Comparison of ENCODE assay signal across 8 cellular contexts in genomic region chr17:30380106-30380420, GRCh38. TPM values are rescaled to one million over a fixed set of nuclear protein-coding genes. Genes with fewer than 3 reads are reported as not detected.
DNase-seq lines count a peak whose midpoint lies in the region; ATAC-seq and TF ChIP-seq lines count a peak whose summit lies in the region.

No MANE protein-coding gene starts in this region.

- ATAC-seq in GM21717 (IDR thresholded peaks at IDR 0.05; ENCODE audit: unreplicated experiment) (peak; percentile 40), mucosa of descending colon (no peak)

- no peak for TF ChIP-seq CTCF in BE2C (IDR thresholded peaks at IDR 0.05; ENCODE audit: low read depth, low read length)
- TF ChIP-seq CTCF in mucosa of descending colon (IDR thresholded peaks at IDR 0.05): no peak

- H3K27me3 Mint-ChIP-seq in activated CD4-positive, alpha-beta memory T cell treated with anti-CD3 and anti-CD28 coated beads, Interleukin-2, amount 10 ng/mL, durations not matched to agents 7 days and 5 days: peaks cover 8% of the 10 kb centered on the region

- H3K36me3 ChIP-seq in BE2C (no peaks in the 10 kb centered on the region), stomach smooth muscle (ENCODE audit: control insufficient read depth in 2 of 2, insufficient read depth in 2 of 2, low read length in 2 of 2) (no peaks in the 10 kb centered on the region), mucosa of descending colon (ENCODE audit: low read depth) (no peaks in the 10 kb centered on the region)

- peak overlapping the region; percentile 69 for H3K4me3 ChIP-seq in BE2C (ENCODE audit: low read depth, low read length)
- peak overlapping the region; percentile 77 to 84 for H3K4me3 ChIP-seq in stomach smooth muscle (ENCODE audit: low read length in 2 of 2)
- no peak overlapping the region for H3K4me3 ChIP-seq in mucosa of descending colon

- peaks cover 51% of the 10 kb centered on the region for H3K4me1 Mint-ChIP-seq in activated CD4-positive, alpha-beta memory T cell treated with anti-CD3 and anti-CD28 coated beads, Interleukin-2, amount 10 ng/mL, durations not matched to agents 7 days and 5 days

- POLR2A ChIA-PET in activated CD4-positive, alpha-beta memory T cell treated with anti-CD3 and anti-CD28 coated beads, Interleukin-2, amount 10 ng/mL, durations not matched to agents 7 days and 5 days (lab: Charles Lee): interaction anchor here (0.9 to 2.5 kb wide), 6 partner anchors 14 to 271 kb away, joined by 3 to 6 read pairs (median 4); no protein-coding TSS in a partner anchor

- H3K4me1 ChIP-seq in BE2C (no peaks in the 10 kb centered on the region), stomach smooth muscle (ENCODE audit: control insufficient read depth, insufficient read depth, low read length) (peaks cover 23% of the 10 kb centered on the region), mucosa of descending colon (ENCODE audit: low read depth) (peaks cover 19% of the 10 kb centered on the region)

- H3K27ac ChIP-seq in stomach smooth muscle (ENCODE audit: low read length): no peak overlapping the region

- H3K36me3 Mint-ChIP-seq in activated CD4-positive, alpha-beta memory T cell treated with anti-CD3 and anti-CD28 coated beads, Interleukin-2, amount 10 ng/mL, durations not matched to agents 7 days and 5 days (ENCODE audit: low read depth): peaks cover 2% of the 10 kb centered on the region

- intact Hi-C loops in mucosa of descending colon (cut with DNase I, micrococcal nuclease): no loop called here

- DNase-seq in BE2C (no peak), inferior parietal cortex (ENCODE audit: extremely low spot score) (peak; percentile 33), activated gamma-delta T cell treated with Interleukin-2 at 50 U/mL for 16 hours (no peak), mucosa of descending colon (no peak), cerebellum (ENCODE audit: low spot score) (no peak)
- no peak for DNase-seq in activated CD4-positive, alpha-beta memory T cell treated with anti-CD3 and anti-CD28 coated beads, Interleukin-2, amount 10 ng/mL, durations not matched to agents 7 days and 5 days

- peak overlapping the region; percentile 76 to 78 for H3K9ac ChIP-seq in stomach smooth muscle (ENCODE audit: low read length in 2 of 2)

- H3K9me3 ChIP-seq in BE2C (no peaks in the 10 kb centered on the region), stomach smooth muscle (ENCODE audit: control insufficient read depth in 2 of 2, low read length in 2 of 2) (no peaks in the 10 kb centered on the region), mucosa of descending colon (no peaks in the 10 kb centered on the region)

- H3K27ac Mint-ChIP-seq in activated CD4-positive, alpha-beta memory T cell treated with anti-CD3 and anti-CD28 coated beads, Interleukin-2, amount 10 ng/mL, durations not matched to agents 7 days and 5 days: peak overlapping the region; percentile 40

- CTCF ChIA-PET in activated CD4-positive, alpha-beta memory T cell treated with anti-CD3 and anti-CD28 coated beads, Interleukin-2, amount 10 ng/mL, durations not matched to agents 7 days and 5 days (lab: Charles Lee): interaction anchor here (0.6 to 2.5 kb wide), 6 partner anchors 16 to 275 kb away, joined by 3 to 11 read pairs (median 5); partner anchors contain the start of gene GOSR1

- no peaks in the 10 kb centered on the region for H3K9me3 Mint-ChIP-seq in activated CD4-positive, alpha-beta memory T cell treated with anti-CD3 and anti-CD28 coated beads, Interleukin-2, amount 10 ng/mL, durations not matched to agents 7 days and 5 days

- H3K27me3 ChIP-seq in BE2C (no peaks in the 10 kb centered on the region), stomach smooth muscle (ENCODE audit: control insufficient read depth in 1 of 2, insufficient read depth in 2 of 2, low read length in 2 of 2) (no peaks in the 10 kb centered on the region)

- H3K4me3 Mint-ChIP-seq in activated CD4-positive, alpha-beta memory T cell treated with anti-CD3 and anti-CD28 coated beads, Interleukin-2, amount 10 ng/mL, durations not matched to agents 7 days and 5 days: peak overlapping the region; percentile 80

RNA-seq across cellular contexts. Expression of gene CPD, which starts 1.3 kb away (rescaled TPM):
- polyA plus RNA-seq in BE2C (2012; ENCODE audit: insufficient read depth, insufficient read length, low read depth): 9.2 TPM
- total RNA-seq in activated CD4-positive, alpha-beta memory T cell treated with anti-CD3 and anti-CD28 coated beads, Interleukin-2, amount 10 ng/mL, durations not matched to agents 7 days and 5 days: 10 to 100 TPM; 28.7 to 32.3 TPM
- total RNA-seq in mucosa of descending colon (10 to 100 TPM; 39.2 to 77.3 (median 74.7) TPM), cerebellum (73.0 TPM)

RNA-seq across cellular contexts. Expression of gene TMIGD1, which starts 46.2 kb away (rescaled TPM):
- not detected for polyA plus RNA-seq in BE2C (2012; ENCODE audit: insufficient read depth, insufficient read length, low read depth)
- total RNA-seq in activated CD4-positive, alpha-beta memory T cell treated with anti-CD3 and anti-CD28 coated beads, Interleukin-2, amount 10 ng/mL, durations not matched to agents 7 days and 5 days: not detected
- total RNA-seq in mucosa of descending colon: 100 to 1,000 TPM; 102 to 288 (median 119) TPM
- not detected for total RNA-seq in cerebellum

Comparison
In these comparisons a context has a peak if more than half of its experiments do, and no peak if none do; other contexts are left out.
1. RNA of gene TMIGD1, which starts 46.2 kb away (total RNA-seq): 102 to 288 TPM in mucosa of descending colon; not detected in activated CD4-positive, alpha-beta memory T cell treated with anti-CD3 and anti-CD28 coated beads, Interleukin-2, amount 10 ng/mL, durations not matched to agents 7 days and 5 days and not detected in cerebellum (single experiment); every median in the first group is over 10 times any median in the second.